ENCODE assay signal across 10 cellular contexts in the genomic region with DNA sequence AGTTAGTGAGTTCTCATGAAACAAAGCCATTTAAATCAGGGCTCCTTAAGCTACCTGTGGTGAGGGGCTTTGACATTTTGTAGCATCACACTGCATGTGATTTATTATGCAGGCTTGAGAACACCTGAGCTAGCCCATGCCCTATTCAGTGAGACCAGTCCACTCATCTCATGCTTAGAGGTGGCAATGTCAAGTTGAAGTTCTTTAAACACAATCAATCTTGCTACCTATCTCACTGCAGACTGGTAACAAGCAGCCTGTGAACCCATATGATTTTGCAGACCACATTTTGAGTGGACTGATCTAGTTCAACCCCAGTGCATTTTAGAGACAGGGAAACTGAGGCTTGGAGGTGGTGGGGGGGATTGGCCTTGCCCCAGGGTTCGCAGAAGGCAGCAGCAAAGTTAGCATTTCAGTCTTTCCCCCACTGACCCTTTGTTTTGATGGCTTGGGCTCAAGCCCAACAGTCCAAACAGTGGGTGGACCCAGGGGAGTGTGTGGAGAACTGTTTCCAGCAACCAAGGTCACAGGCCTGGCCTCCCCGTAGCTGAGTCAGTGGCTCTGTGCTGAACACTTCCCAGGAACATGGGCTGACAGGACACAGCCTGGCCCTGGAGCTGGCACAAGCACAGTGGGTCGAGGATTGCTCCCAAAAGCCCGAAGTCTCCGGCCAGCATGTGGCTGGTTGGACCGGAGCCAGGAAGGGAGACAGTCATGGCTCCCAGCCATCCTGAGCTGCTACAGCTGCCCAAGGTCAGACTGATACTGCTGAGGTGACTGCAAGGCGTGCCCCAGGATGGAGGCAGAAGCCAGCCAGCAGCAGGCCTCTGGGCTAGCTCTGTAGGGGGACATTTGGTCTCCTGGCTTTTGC.
A peak's percentile ranks its signal among the peaks of the same experiment; 100 is the strongest.
DNase-seq lines count a peak whose midpoint lies in the region; ATAC-seq and TF ChIP-seq lines count a peak whose summit lies in the region.
"Had no signal": no experiment of that assay in that cellular context is flagged by ENCODE, and none has a peak within 500 bp of the region (broad histone marks: within the 10 kb centered on the region; RNA-seq: fewer than 3 reads in every experiment).

No MANE protein-coding gene starts in this region.

- no peaks in the 10 kb centered on the region for H3K79me2 ChIP-seq in fibroblast of lung (ENCODE audit: control insufficient read depth, insufficient read depth, low read length)
- no peaks in the 10 kb centered on the region for H3K79me2 ChIP-seq in Karpas-422 (ENCODE audit: low read length)

- no peaks in the 10 kb centered on the region for H3K9me2 ChIP-seq in Karpas-422 (replicated peaks; ENCODE audit: insufficient read depth, low read length)

- no peaks in the 10 kb centered on the region for H3K36me3 Mint-ChIP-seq in natural killer cell

- H3K27me3 ChIP-seq in fibroblast of lung (ENCODE audit: control insufficient read depth, insufficient read depth, low read length) (no peaks in the 10 kb centered on the region), Karpas-422 (ENCODE audit: low read length) (no peaks in the 10 kb centered on the region)

- CTCF ChIA-PET in RWPE1 (lab: Yijun Ruan, JAX): interaction anchor here (0.6 kb wide), 1 partner anchor 90 kb away, joined by 4 read pairs; no protein-coding TSS in a partner anchor

- H3K27ac ChIP-seq in RWPE1 (peak overlapping the region; percentile 36), fibroblast of lung (ENCODE audit: insufficient read depth, low read length) (peak overlapping the region; percentile 42), Karpas-422 (ENCODE audit: low read length) (no peak overlapping the region)

- peak; percentile 69 for DNase-seq in AG10803 (ENCODE audit: low read depth)
- no peak for DNase-seq in RWPE1 (ENCODE audit: low spot score)
- DNase-seq in fibroblast of lung (ENCODE audit: low read depth in 2 of 2): peak; percentile 76 to 98
- no peak for DNase-seq in natural killer cell
- no peak for DNase-seq in Karpas-422
- no peak for DNase-seq in GM13977 (ENCODE audit: low spot score)
- DNase-seq in activated CD4-positive, alpha-beta T cell treated with anti-CD3 and anti-CD28 coated beads, Interleukin-2, amount 50 U/mL, for 1 hour: no peak
- DNase-seq in inferior parietal cortex (ENCODE audit: extremely low spot score): no peak
- DNase-seq: CD4-positive, CD25-positive, alpha-beta regulatory T cell; stimulated activated naive CD4-positive, alpha-beta T cell had no signal

- no peak overlapping the region for H3K4me3 ChIP-seq in AG10803 (ENCODE audit: low read length)
- no peak overlapping the region for H3K4me3 ChIP-seq in fibroblast of lung (replicated peaks in 1 of 4; ENCODE audit: control extremely low read depth in 1 of 4, insufficient read depth in 1 of 4, low read depth in 3 of 4, low read length in 4 of 4)
- H3K4me3 ChIP-seq in Karpas-422 (ENCODE audit: low read length): no peak overlapping the region

- H3K4me3 Mint-ChIP-seq in natural killer cell: no peak overlapping the region
- H3K4me3 Mint-ChIP-seq: CD4-positive, CD25-positive, alpha-beta regulatory T cell had no signal

- peak overlapping the region; percentile 58 for H3K4me2 ChIP-seq in fibroblast of lung (ENCODE audit: extremely low read depth, insufficient read depth, low read length)
- H3K4me2 ChIP-seq in Karpas-422 (ENCODE audit: low read depth, low read length, poor library complexity, severe bottlenecking): no peak overlapping the region

- no peak overlapping the region for H2AFZ ChIP-seq in fibroblast of lung (ENCODE audit: low read length)
- H2AFZ ChIP-seq in Karpas-422 (ENCODE audit: low read length): no peak overlapping the region

- ATAC-seq in natural killer cell: no peak

- no peak overlapping the region for H3K9ac ChIP-seq in fibroblast of lung (ENCODE audit: insufficient read depth, low read length)
- no peak overlapping the region for H3K9ac ChIP-seq in Karpas-422 (ENCODE audit: low read length)

- H4K20me1 ChIP-seq in fibroblast of lung (ENCODE audit: control insufficient read depth, extremely low read depth, insufficient read depth, low read length) (no peaks in the 10 kb centered on the region), Karpas-422 (ENCODE audit: insufficient read depth, low read depth, low read length) (no peaks in the 10 kb centered on the region)

- peaks cover 82 to 95% of the 10 kb centered on the region in 2 donors for H3K4me1 Mint-ChIP-seq in natural killer cell

- H3K27ac Mint-ChIP-seq in natural killer cell: peak overlapping the region; percentile 92 to 93

- TF ChIP-seq CTCF in AG10803 (conservative IDR thresholded peaks at IDR 0.05; ENCODE audit: low read length) (no peak), RWPE1 (conservative IDR thresholded peaks at IDR 0.05; ENCODE audit: low read depth) (no peak), fibroblast of lung (conservative IDR thresholded peaks at IDR 0.05 in 1 of 2, IDR thresholded peaks at IDR 0.05 in 1 of 2; ENCODE audit: low read depth in 1 of 2, low read length in 2 of 2) (no peak), natural killer cell (IDR thresholded peaks at IDR 0.05) (no peak), GM13977 (IDR thresholded peaks at IDR 0.05; ENCODE audit: extremely low read depth, insufficient read depth, missing control alignments) (no peak)

- H3K9me3 ChIP-seq in fibroblast of lung (ENCODE audit: control insufficient read depth, insufficient read depth, low read depth, low read length) (no peaks in the 10 kb centered on the region), Karpas-422 (ENCODE audit: low read length) (no peaks in the 10 kb centered on the region)

- H3K9me3 Mint-ChIP-seq in natural killer cell: no peaks in the 10 kb centered on the region
- H3K9me3 Mint-ChIP-seq: CD4-positive, CD25-positive, alpha-beta regulatory T cell had no signal

- H3K4me1 ChIP-seq in fibroblast of lung (ENCODE audit: control insufficient read depth, extremely low read depth, insufficient read depth, low read length) (peaks cover 21% of the 10 kb centered on the region), Karpas-422 (ENCODE audit: low read length) (no peaks in the 10 kb centered on the region)

- POLR2A ChIA-PET in RWPE1 (lab: Yijun Ruan, JAX; ENCODE audit: low non-redundant PET): no interaction called here

- in situ Hi-C loops in GM13977 (cut with MboI; ENCODE audit: low pct_unique_long_range_greater_than_20kb, low sequenced_read_pairs, unreplicated experiment): no loop called here

- H3K36me3 ChIP-seq in fibroblast of lung (ENCODE audit: control insufficient read depth, insufficient read depth, low read length): no peaks in the 10 kb centered on the region
- no peaks in the 10 kb centered on the region for H3K36me3 ChIP-seq in Karpas-422 (ENCODE audit: insufficient read depth, low read length)

- H3K27me3 Mint-ChIP-seq in natural killer cell (ENCODE audit: low read depth in 2 of 2): no peaks in the 10 kb centered on the region
- H3K27me3 Mint-ChIP-seq: CD4-positive, CD25-positive, alpha-beta regulatory T cell had no signal

- intact Hi-C loops in natural killer cell (cut with micrococcal nuclease): no loop called here

Comparison
In these comparisons a context has a peak if more than half of its experiments do, and no peak if none do; other contexts are left out.
1. DNase-seq: peak in AG10803 (single experiment) and fibroblast of lung (2 of 2); none in RWPE1 (single experiment), natural killer cell (single experiment), Karpas-422 (single experiment), GM13977 (single experiment), activated CD4-positive, alpha-beta T cell treated with anti-CD3 and anti-CD28 coated beads, Interleukin-2, amount 50 U/mL, for 1 hour (single experiment) and inferior parietal cortex (single experiment).